Comparison of ENCODE assay signal across 4 cellular contexts in genomic region chr2:142087585-142087984, GRCh38. TPM values are rescaled to one million over a fixed set of nuclear protein-coding genes. Genes with fewer than 3 reads are reported as not detected.
"Had no signal": no experiment of that assay in that cellular context is flagged by ENCODE, and none has a peak within 500 bp of the region (broad histone marks: within the 10 kb centered on the region; RNA-seq: fewer than 3 reads in every experiment).

No MANE protein-coding gene starts in this region.

RNA-seq across cellular contexts. Expression of gene LRP1B, which starts 43.2 kb away (rescaled TPM):
- total RNA-seq: glomerular endothelial cell, lung microvascular endothelial cell had no signal
- polyA plus RNA-seq: keratinocyte; naive thymus-derived CD4-positive, alpha-beta T cell had no signal
